ENCODE assay signal across 17 cellular contexts in the genomic region with DNA sequence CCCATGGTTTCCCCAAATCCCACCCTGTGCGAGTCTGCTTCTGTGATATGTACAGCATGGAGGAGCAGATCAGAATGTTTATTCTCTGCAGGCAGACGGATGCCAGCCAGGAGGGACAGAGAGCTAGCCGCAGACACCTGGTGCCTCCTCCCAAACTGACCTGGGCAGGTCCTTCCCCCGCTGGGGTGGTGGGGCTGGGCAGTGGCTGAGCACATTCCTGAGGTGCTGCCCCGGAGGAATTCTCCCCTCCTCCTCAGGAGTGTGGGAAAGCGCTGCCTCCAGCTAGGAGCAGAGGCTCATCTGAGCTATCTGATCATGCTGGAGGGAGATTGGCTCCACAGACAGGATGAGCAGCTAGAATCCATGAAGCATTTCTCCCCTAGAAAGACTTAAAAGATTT. TPM values are rescaled to one million over a fixed set of nuclear protein-coding genes. Genes with fewer than 3 reads are reported as not detected.
"Had no signal": no experiment of that assay in that cellular context is flagged by ENCODE, and none has a peak within 500 bp of the region (broad histone marks: within the 10 kb centered on the region; RNA-seq: fewer than 3 reads in every experiment).

No MANE protein-coding gene starts in this region.

- FAIRE-seq: astrocyte, kidney had no signal

- H3K27me3 ChIP-seq: foreskin keratinocyte, sigmoid colon, suprapubic skin, upper lobe of left lung had no signal

- H3K4me1 ChIP-seq: foreskin keratinocyte, sigmoid colon, suprapubic skin, upper lobe of left lung had no signal

- H3K36me3 ChIP-seq: sigmoid colon, suprapubic skin, upper lobe of left lung had no signal

- H3K27ac ChIP-seq: foreskin keratinocyte, sigmoid colon, suprapubic skin, upper lobe of left lung, VCaP had no signal

- H3K9me3 ChIP-seq: sigmoid colon, suprapubic skin, upper lobe of left lung had no signal

- DNase-seq: activated CD4-positive, alpha-beta memory T cell treated with anti-CD3 and anti-CD28 coated beads, Interleukin-2, amount 10 ng/mL, durations not matched to agents 7 days and 5 days; activated CD4-positive, alpha-beta T cell treated with anti-CD3 and anti-CD28 coated beads for 36 hours; activated naive CD8-positive, alpha-beta T cell treated with anti-CD3 and anti-CD28 coated beads, Interleukin-2, amount 10 ng/mL, durations not matched to agents 7 days and 5 days; activated T-cell treated with anti-CD3 and anti-CD28 coated beads, Interleukin-2, amount 50 U/mL, for 72 hours; foreskin keratinocyte; kidney; occipital lobe; sigmoid colon; stimulated activated naive CD8-positive, alpha-beta T cell treated with anti-CD3 and anti-CD28 coated beads, Interleukin-15, Interleukin-2, amounts not matched to agents 100 U/mL and 50 U/mL, for 24 hours; T-cell; T1000; upper lobe of left lung had no signal

- H3K4me3 ChIP-seq: sigmoid colon, suprapubic skin, upper lobe of left lung had no signal

- ATAC-seq: activated CD4-positive, alpha-beta T cell treated with anti-CD3 and anti-CD28 coated beads for 36 hours; activated T-cell treated with anti-CD3 and anti-CD28 coated beads, Interleukin-2, amount 50 U/mL, for 72 hours; foreskin keratinocyte; naive thymus-derived CD4-positive, alpha-beta T cell; stimulated activated naive CD8-positive, alpha-beta T cell treated with anti-CD3 and anti-CD28 coated beads, Interleukin-15, Interleukin-2, amounts not matched to agents 100 U/mL and 50 U/mL, for 24 hours; T-cell had no signal

RNA-seq across cellular contexts. Expression of gene ZAP70, which starts 22.2 kb away (rescaled TPM):
- total RNA-seq: foreskin keratinocyte, pulmonary artery endothelial cell had no signal
